30 cellular contexts compared by ENCODE assay signal in genomic region chr12:53843545-53843944, GRCh38.
"Had no signal": no experiment of that assay in that cellular context is flagged by ENCODE, and none has a peak within 500 bp of the region (broad histone marks: within the 10 kb centered on the region; RNA-seq: fewer than 3 reads in every experiment).

No MANE protein-coding gene starts in this region.

- H3K27me3 ChIP-seq: ovary, right lobe of liver, sigmoid colon, testis, upper lobe of left lung, vagina had no signal

- H2AFZ ChIP-seq: parathyroid adenoma had no signal

- H3K36me3 ChIP-seq: ovary, right lobe of liver, sigmoid colon, spleen, suprapubic skin, tibial artery, transverse colon, upper lobe of left lung, vagina had no signal

- H3K4me3 ChIP-seq: ovary, psoas muscle, right lobe of liver, sigmoid colon, skin epidermis, smooth muscle cell, spleen, suprapubic skin, testis, tibial artery, transverse colon, upper lobe of left lung, vagina had no signal

- H3K9ac ChIP-seq: parathyroid adenoma had no signal

- H3K9me3 ChIP-seq: ovary, psoas muscle, right lobe of liver, sigmoid colon, spleen, suprapubic skin, testis, tibial artery, transverse colon, upper lobe of left lung, vagina had no signal

- DNase-seq: naive B cell; naive thymus-derived CD8-positive, alpha-beta T cell; nephron progenitor cell; occipital lobe; ovary; posterior cingulate gyrus; psoas muscle; right cardiac atrium; right lobe of liver; sigmoid colon; spleen; stimulated activated CD4-positive, alpha-beta T cell treated with anti-CD3 and anti-CD28 coated beads, Interleukin-12 subunit alpha, Interleukin-12 subunit beta, amount 100 ng/mL, for 4 hours; stimulated activated CD4-positive, alpha-beta T cell treated with anti-CD3 and anti-CD28 coated beads, Interleukin-1b, Interleukin-23, amount 100 ng/mL, for 48 hours; stimulated activated CD4-positive, alpha-beta T cell treated with anti-CD3 and anti-CD28 coated beads, Interleukin-4, amount 100 ng/mL, for 1 hour; stimulated activated CD4-positive, alpha-beta T cell treated with anti-CD3 and anti-CD28 coated beads, Interleukin-4, amount 100 ng/mL, for 4 hours; stimulated activated CD8-positive, alpha-beta memory T cell treated with anti-CD3 and anti-CD28 coated beads, Interleukin-4, amount 100 ng/mL, for 48 hours; stimulated activated naive CD4-positive, alpha-beta T cell; stimulated activated naive CD8-positive, alpha-beta T cell treated with anti-CD3 and anti-CD28 coated beads, Interleukin-15, amount 100 ng/mL, for 72 hours; stimulated activated naive CD8-positive, alpha-beta T cell treated with anti-CD3 and anti-CD28 coated beads, Interleukin-15, Interleukin-2, amounts not matched to agents 100 U/mL and 50 U/mL, for 24 hours; testis; tibial artery; transverse colon; upper lobe of left lung had no signal

- H3K4me2 ChIP-seq: smooth muscle cell had no signal

- H3K4me1 ChIP-seq: parathyroid adenoma, psoas muscle, right lobe of liver, spleen, testis, transverse colon, upper lobe of left lung, vagina had no signal

- H3K27ac ChIP-seq: ovary, parathyroid adenoma, psoas muscle, right lobe of liver, sigmoid colon, skin epidermis, spleen, suprapubic skin, testis, tibial artery, transverse colon, upper lobe of left lung, vagina had no signal

- ATAC-seq: naive thymus-derived CD8-positive, alpha-beta T cell; natural killer cell treated with Interleukin-12 subunit alpha and Interleukin-12 subunit beta and Interleukin-15 and Interleukin-18, amount 100 ng/mL, for 72 hours; psoas muscle; right cardiac atrium; right lobe of liver; stimulated activated memory B cell treated with anti-CD40 and anti-IgM and Interleukin-4, amounts not matched to agents 10 μg/mL and 1 μg/mL and 100 μg/mL, for 72 hours; stimulated activated naive CD8-positive, alpha-beta T cell treated with anti-CD3 and anti-CD28 coated beads, Interleukin-15, amount 100 ng/mL, for 72 hours; stimulated activated naive CD8-positive, alpha-beta T cell treated with anti-CD3 and anti-CD28 coated beads, Interleukin-15, Interleukin-2, amounts not matched to agents 100 U/mL and 50 U/mL, for 24 hours had no signal

- H3K79me2 ChIP-seq: parathyroid adenoma had no signal
